ENCODE assay signal across 27 cellular contexts in genomic region chr6:77055711-77056110, GRCh38.
"Had no signal": no experiment of that assay in that cellular context is flagged by ENCODE, and none has a peak within 500 bp of the region (broad histone marks: within the 10 kb centered on the region; RNA-seq: fewer than 3 reads in every experiment).

No MANE protein-coding gene starts in this region.

- H3K4me1 ChIP-seq: neural progenitor cell, pancreas, psoas muscle, right lobe of liver, sigmoid colon, spleen, suprapubic skin, testis, tibial artery, transverse colon, upper lobe of right lung, uterus had no signal

- ATAC-seq: naive thymus-derived CD4-positive, alpha-beta T cell; natural killer cell; pancreas; psoas muscle; right cardiac atrium; right lobe of liver; stimulated activated memory B cell treated with anti-CD40 and anti-IgM and Interleukin-4, amounts not matched to agents 10 μg/mL and 1 μg/mL and 100 μg/mL, for 72 hours; stimulated activated naive CD8-positive, alpha-beta T cell treated with anti-CD3 and anti-CD28 coated beads, Interleukin-15, amount 100 ng/mL, for 72 hours; stimulated activated naive CD8-positive, alpha-beta T cell treated with anti-CD3 and anti-CD28 coated beads, Interleukin-15, Interleukin-2, amounts not matched to agents 100 U/mL and 50 U/mL, for 24 hours; upper lobe of right lung had no signal

- H3K27ac ChIP-seq: neural progenitor cell, pancreas, psoas muscle, right lobe of liver, sigmoid colon, skin epidermis, spleen, suprapubic skin, testis, tibial artery, transverse colon, upper lobe of right lung, uterus had no signal

- H3K27me3 ChIP-seq: neural progenitor cell, pancreas, right lobe of liver, sigmoid colon, spleen, suprapubic skin, testis, tibial artery, transverse colon, upper lobe of right lung, uterus had no signal

- H3K4me3 ChIP-seq: neural progenitor cell, pancreas, psoas muscle, right lobe of liver, sigmoid colon, skin epidermis, smooth muscle cell, spleen, suprapubic skin, testis, tibial artery, transverse colon, upper lobe of right lung, uterus had no signal

- H3K9me3 ChIP-seq: pancreas, right lobe of liver, sigmoid colon, testis, uterus had no signal

- H3K36me3 ChIP-seq: neural progenitor cell, pancreas, right lobe of liver, sigmoid colon, spleen, suprapubic skin, tibial artery, transverse colon, upper lobe of right lung, uterus had no signal

- DNase-seq: naive thymus-derived CD4-positive, alpha-beta T cell; natural killer cell; pancreas; psoas muscle; right cardiac atrium; right lobe of liver; sigmoid colon; spleen; stimulated activated CD4-positive, alpha-beta T cell treated with anti-CD3 and anti-CD28 coated beads, Interleukin-12 subunit alpha, Interleukin-12 subunit beta, amount 100 ng/mL, for 4 hours; stimulated activated CD4-positive, alpha-beta T cell treated with anti-CD3 and anti-CD28 coated beads, Interleukin-1b, Interleukin-23, amount 100 ng/mL, for 48 hours; stimulated activated CD4-positive, alpha-beta T cell treated with anti-CD3 and anti-CD28 coated beads, Interleukin-4, amount 100 ng/mL, for 1 hour; stimulated activated CD4-positive, alpha-beta T cell treated with anti-CD3 and anti-CD28 coated beads, Interleukin-4, amount 100 ng/mL, for 4 hours; stimulated activated CD8-positive, alpha-beta memory T cell treated with anti-CD3 and anti-CD28 coated beads, Interleukin-4, amount 100 ng/mL, for 48 hours; stimulated activated naive CD4-positive, alpha-beta T cell; stimulated activated naive CD8-positive, alpha-beta T cell treated with anti-CD3 and anti-CD28 coated beads, Interleukin-15, amount 100 ng/mL, for 72 hours; stimulated activated naive CD8-positive, alpha-beta T cell treated with anti-CD3 and anti-CD28 coated beads, Interleukin-15, Interleukin-2, amounts not matched to agents 100 U/mL and 50 U/mL, for 24 hours; substantia nigra; testis; tibial artery; transverse colon; upper lobe of right lung; uterus had no signal
